ENCODE assay signal across 6 cellular contexts in genomic region chr19:36310591-36310990, GRCh38.
DNase-seq lines count a peak whose midpoint lies in the region; FAIRE-seq and TF ChIP-seq lines count a peak whose summit lies in the region.
"Not testable (repeated sequence)": the region's sequence is repeated elsewhere in the genome, so short reads cannot be mapped to it uniquely, and the experiment has no call there.

No MANE protein-coding gene starts in this region.

- not testable (repeated sequence) for H4K5ac ChIP-seq in H1 (ENCODE audit: insufficient read length, low read depth, low read length)

- FAIRE-seq in H1 (lab: Jason Lieb, UNC) = peak; percentile 39

- H3K27me3 Mint-ChIP-seq in activated naive CD8-positive, alpha-beta T cell = not testable (repeated sequence)

- H3K27ac ChIP-seq in BLaER1 treated with 17β-estradiol and CSF1 and Interleukin-3, amounts not matched to agents 10 nM and 100 nM; H1 (ENCODE audit: low read depth, low read length): not testable (repeated sequence)

- not testable (repeated sequence) for H3K79me1 ChIP-seq in H1 (ENCODE audit: low read depth, low read length)

- not testable (repeated sequence) for H3K36me3 ChIP-seq in BLaER1 treated with 17β-estradiol and CSF1 and Interleukin-3, amounts not matched to agents 10 nM and 100 nM; H1 (ENCODE audit: control insufficient read depth in 2 of 4, insufficient read depth in 4 of 4, low read length in 3 of 4)

- not testable (repeated sequence) for H3K56ac ChIP-seq in H1 (replicated peaks; ENCODE audit: insufficient read length, low read depth, low read length)

- not testable (repeated sequence) for H2BK15ac ChIP-seq in H1 (ENCODE audit: low read length)

- H4K91ac ChIP-seq in H1 (replicated peaks; ENCODE audit: insufficient read length, low read length) = not testable (repeated sequence)

- TF ChIP-seq RAD21 in H1 (IDR thresholded peaks at IDR 0.05 in 1 of 2, conservative IDR thresholded peaks at IDR 0.05 in 1 of 2; ENCODE audit: low read depth in 2 of 2, low read length in 2 of 2) = not testable (repeated sequence)

- H3K9me3 Mint-ChIP-seq in activated naive CD8-positive, alpha-beta T cell (ENCODE audit: low read depth) = not testable (repeated sequence)

- not testable (repeated sequence) for H3K4ac ChIP-seq in H1 (replicated peaks; ENCODE audit: insufficient read length, low read depth, low read length)

- H4K8ac ChIP-seq in H1 (ENCODE audit: extremely low read depth, insufficient read depth, low read length) = not testable (repeated sequence)

- not testable (repeated sequence) for H2BK5ac ChIP-seq in H1 (ENCODE audit: low read depth, low read length)

- not testable (repeated sequence) for TF ChIP-seq CTCF in HFF-Myc (IDR thresholded peaks at IDR 0.05; ENCODE audit: low read depth, low read length, missing control alignments); H1 (IDR thresholded peaks at IDR 0.05; ENCODE audit: control extremely low read depth in 1 of 3, insufficient read depth in 1 of 3, low read depth in 1 of 3, low read length in 3 of 3)

- not testable (repeated sequence) for H2BK20ac ChIP-seq in H1 (ENCODE audit: low read length)

- not testable (repeated sequence) for H2AK5ac ChIP-seq in H1 (ENCODE audit: low read depth, low read length)

- not testable (repeated sequence) for TF ChIP-seq POLR2A in H1 (IDR thresholded peaks at IDR 0.05; ENCODE audit: control extremely low read depth in 1 of 2, low read depth in 2 of 2, low read length in 2 of 2)

- H3K79me2 ChIP-seq in H1 (ENCODE audit: control insufficient read depth in 1 of 2, insufficient read depth in 2 of 2, low read length in 2 of 2) = not testable (repeated sequence)

- H3K18ac ChIP-seq in H1 (ENCODE audit: extremely low read depth, low read length) = not testable (repeated sequence)

- H4K20me1 ChIP-seq in BLaER1 treated with 17β-estradiol and CSF1 and Interleukin-3, amounts not matched to agents 10 nM and 100 nM; H1 (replicated peaks in 1 of 2; ENCODE audit: control insufficient read depth in 1 of 2, insufficient read depth in 2 of 2, low read length in 2 of 2): not testable (repeated sequence)

- CTCF ChIA-PET in H1 (lab: Charles Lee; ENCODE audit: partially characterized antibody) = interaction anchor here (0.6 kb wide), 1 partner anchor 1207 kb away, joined by 3 read pairs; no protein-coding TSS in a partner anchor

- not testable (repeated sequence) for H2AFZ ChIP-seq in H1 (ENCODE audit: low read length)

- H3K27ac Mint-ChIP-seq in activated naive CD8-positive, alpha-beta T cell = not testable (repeated sequence)

- TF ChIP-seq EP300 in H1 (IDR thresholded peaks at IDR 0.05; ENCODE audit: borderline replicate concordance in 1 of 2, low read depth in 2 of 2, low read length in 2 of 2) = not testable (repeated sequence)

- H3K36me3 Mint-ChIP-seq in activated naive CD8-positive, alpha-beta T cell = not testable (repeated sequence)

- H3K4me1 ChIP-seq in BLaER1 treated with 17β-estradiol and CSF1 and Interleukin-3, amounts not matched to agents 10 nM and 100 nM; H1 (replicated peaks in 1 of 4; ENCODE audit: control insufficient read depth in 3 of 4, insufficient read depth in 4 of 4, low read length in 3 of 4): not testable (repeated sequence)

- not testable (repeated sequence) for H3K4me1 Mint-ChIP-seq in activated naive CD8-positive, alpha-beta T cell (ENCODE audit: low read depth)

- H3K4me2 ChIP-seq in BLaER1 treated with 17β-estradiol and CSF1 and Interleukin-3, amounts not matched to agents 10 nM and 100 nM = peak overlapping the region; percentile 37 to 62 (median 48); a peak in 20 of 22 replicates
- not testable (repeated sequence) for H3K4me2 ChIP-seq in H1 (ENCODE audit: insufficient read depth in 1 of 2, low read depth in 2 of 2, low read length in 2 of 2)

- H2BK12ac ChIP-seq in H1 (ENCODE audit: low read depth, low read length) = not testable (repeated sequence)

- DNase-seq in ELR (ENCODE audit: low read depth) = peak; percentile 6
- peak; percentile 3 for DNase-seq in HFF-Myc (ENCODE audit: extremely low read depth, low read depth)
- not testable (repeated sequence) for DNase-seq in H1 (ENCODE audit: low read depth in 1 of 2, low spot score in 2 of 2)
- DNase-seq in fibroblast of peridontal ligament (ENCODE audit: extremely low read depth) = peak; percentile 63

- H2BK120ac ChIP-seq in H1 (replicated peaks; ENCODE audit: low read depth, low read length) = not testable (repeated sequence)

- not testable (repeated sequence) for H3K14ac ChIP-seq in H1 (ENCODE audit: insufficient read length)

- 92% methylated on average over 2 of the region's 3 CpGs; no CpG with 5 or more reads in 1 of the 2 experiments for WGBS in H1 (ENCODE audit: extremely low coverage in 1 of 2, insufficient coverage in 1 of 2, insufficient read length in 1 of 2, insufficient replicate concordance in 2 of 2, low coverage in 1 of 2, low lambda C conversion rate in 2 of 2, missing lambda C conversion rate in 1 of 2), 2 experiments

- not testable (repeated sequence) for H3K27me3 ChIP-seq in BLaER1 treated with 17β-estradiol and CSF1 and Interleukin-3, amounts not matched to agents 10 nM and 100 nM; H1 (replicated peaks in 1 of 4; ENCODE audit: control insufficient read depth in 3 of 4, extremely low read depth in 1 of 4, insufficient read depth in 3 of 4, low read length in 3 of 4)

- POLR2A ChIA-PET in H1 (lab: Charles Lee; ENCODE audit: partially characterized antibody) = not testable (repeated sequence)

- H3K23ac ChIP-seq in H1 (ENCODE audit: insufficient read length) = not testable (repeated sequence)

- H3K9ac ChIP-seq in BLaER1 treated with 17β-estradiol and CSF1 and Interleukin-3, amounts not matched to agents 10 nM and 100 nM = peak overlapping the region in 3 of 11 experiments; percentile 68 to 72 (median 70); a peak in 3 of 22 replicates
- not testable (repeated sequence) for H3K9ac ChIP-seq in H1 (replicated peaks in 1 of 4; ENCODE audit: extremely low read depth in 1 of 4, low read depth in 3 of 4, low read length in 3 of 4)

- not testable (repeated sequence) for H3K23me2 ChIP-seq in H1 (ENCODE audit: low read depth, low read length)

- peak overlapping the region in 7 of 10 experiments; percentile 52 to 66 (median 58); a peak in 8 of 20 replicates for H3K4me3 ChIP-seq in BLaER1 treated with 17β-estradiol and CSF1 and Interleukin-3, amounts not matched to agents 10 nM and 100 nM
- not testable (repeated sequence) for H3K4me3 ChIP-seq in HFF-Myc (replicated peaks; ENCODE audit: low read depth, low read length); H1 (ENCODE audit: extremely low read depth in 1 of 4, insufficient read depth in 2 of 4, low read depth in 3 of 4, low read length in 4 of 4)

- H3K9me3 ChIP-seq in BLaER1 treated with 17β-estradiol and CSF1 and Interleukin-3, amounts not matched to agents 10 nM and 100 nM (replicated peaks in 1 of 11) = peaks cover 0 to 15% (median 4%) of the 10 kb centered on the region in 11 experiments; a peak in 6 of 22 replicates
- not testable (repeated sequence) for H3K9me3 ChIP-seq in H1 (ENCODE audit: insufficient read depth in 2 of 2, low read depth in 1 of 2, low read length in 1 of 2)

- peak overlapping the region; percentile 9 for H3K4me3 Mint-ChIP-seq in activated naive CD8-positive, alpha-beta T cell
